Comparison of ENCODE assay signal across 8 cellular contexts in genomic region chr10:43348511-43349312, GRCh38. TPM values are rescaled to one million over a fixed set of nuclear protein-coding genes. Genes with fewer than 3 reads are reported as not detected.
DNase-seq lines count a peak whose midpoint lies in the region; ATAC-seq, FAIRE-seq and TF ChIP-seq lines count a peak whose summit lies in the region.

No MANE protein-coding gene starts in this region.

- H3K36me3 ChIP-seq in Caco-2 (ENCODE audit: control insufficient read depth, insufficient read depth, low read length) (no peaks in the 10 kb centered on the region), endothelial cell of umbilical vein (ENCODE audit: control insufficient read depth in 2 of 2, extremely low read depth in 1 of 2, insufficient read depth in 2 of 2, low read length in 2 of 2) (no peaks in the 10 kb centered on the region)

- no peaks in the 10 kb centered on the region for H4K20me1 ChIP-seq in endothelial cell of umbilical vein (replicated peaks; ENCODE audit: control insufficient read depth, extremely low read depth, insufficient read depth, low read length)

- FAIRE-seq in endothelial cell of umbilical vein (lab: Jason Lieb, UNC): peak; percentile 97

- no peak overlapping the region for H3K4me2 ChIP-seq in endothelial cell of umbilical vein (ENCODE audit: insufficient read depth, low read length)

- H3K4me1 ChIP-seq in Caco-2 (peaks cover 11% of the 10 kb centered on the region), endothelial cell of umbilical vein (ENCODE audit: control insufficient read depth, extremely low read depth, insufficient read depth, low read length) (no peaks in the 10 kb centered on the region)

- H3K27me3 ChIP-seq in Caco-2 (replicated peaks; ENCODE audit: control insufficient read depth, insufficient read depth, low read length) (no peaks in the 10 kb centered on the region), endothelial cell of umbilical vein (ENCODE audit: control insufficient read depth in 2 of 2, insufficient read depth in 2 of 2, low read length in 2 of 2) (peaks cover 1 to 7% of the 10 kb centered on the region in 2 experiments)

- no peaks in the 10 kb centered on the region for H3K9me3 Mint-ChIP-seq in Caco-2 (ENCODE audit: unreplicated experiment)

- peak overlapping the region; percentile 1 for H3K27ac Mint-ChIP-seq in Caco-2 (ENCODE audit: unreplicated experiment)

- no peak overlapping the region for H2AFZ ChIP-seq in endothelial cell of umbilical vein (ENCODE audit: low read depth, low read length)

- BruUV-seq in Caco-2 (replicated peaks; lab: Mats Ljungman, UMichigan) (no TSS peak), endothelial cell of umbilical vein (replicated peaks; lab: Mats Ljungman, UMichigan) (no TSS peak)

- H3K4me3 ChIP-seq in Caco-2 (ENCODE audit: low read depth, low read length): no peak overlapping the region
- H3K4me3 ChIP-seq in endothelial cell of umbilical vein (replicated peaks in 1 of 3; ENCODE audit: insufficient read depth in 1 of 3, low read depth in 1 of 3, low read length in 3 of 3): no peak overlapping the region

- ATAC-seq in GM19467 (IDR thresholded peaks at IDR 0.05; ENCODE audit: unreplicated experiment) (peak; percentile 99), HG03565 (IDR thresholded peaks at IDR 0.05; ENCODE audit: unreplicated experiment) (peak; percentile 99)

- TF ChIP-seq CTCF in Caco-2 (IDR thresholded peaks at IDR 0.05; ENCODE audit: insufficient read depth in 1 of 2, low read depth in 1 of 2, low read length in 1 of 2, severe bottlenecking in 1 of 2, unreplicated experiment in 1 of 2) (peak; percentile 99 to 100), endothelial cell of umbilical vein (IDR thresholded peaks at IDR 0.05; ENCODE audit: extremely low read depth in 1 of 2, insufficient read depth in 1 of 2, low read depth in 1 of 2, low read length in 2 of 2) (peak; percentile 94)

- no peaks in the 10 kb centered on the region for H3K27me3 Mint-ChIP-seq in Caco-2 (ENCODE audit: insufficient read depth, unreplicated experiment)

- H3K4me1 Mint-ChIP-seq in Caco-2 (ENCODE audit: low read depth, unreplicated experiment): peaks cover 10% of the 10 kb centered on the region

- H3K9me1 ChIP-seq in endothelial cell of umbilical vein (replicated peaks; ENCODE audit: control insufficient read depth, extremely low read depth, insufficient read depth, low read length): no peaks in the 10 kb centered on the region

- intact Hi-C loops in Caco-2 (cut with micrococcal nuclease; ENCODE audit: unreplicated experiment): loop anchor here (1.0 to 2.0 kb wide), 6 partner anchors 31 to 178 kb away; no protein-coding TSS in a partner anchor
- intact Hi-C loops in endothelial cell of umbilical vein (cut with micrococcal nuclease): loop anchor here (1.0 kb wide), 3 partner anchors 55 to 143 kb away; no protein-coding TSS in a partner anchor

- H3K4me3 Mint-ChIP-seq in Caco-2 (ENCODE audit: unreplicated experiment): no peak overlapping the region

- no peaks in the 10 kb centered on the region for H3K9me3 ChIP-seq in Caco-2
- H3K9me3 ChIP-seq in endothelial cell of umbilical vein (replicated peaks; ENCODE audit: control insufficient read depth, insufficient read depth, low read length): no peaks in the 10 kb centered on the region

- POLR2A ChIA-PET in Caco-2 (lab: Charles Lee): no interaction called here
- POLR2A ChIA-PET in endothelial cell of umbilical vein (lab: Charles Lee): no interaction called here

- dilution Hi-C loops in endothelial cell of umbilical vein (cut with MboI; ENCODE audit: extremely low pct_ligation_motif_present, low sequenced_read_pairs): no loop called here

- H3K27ac ChIP-seq in endothelial cell of umbilical vein (ENCODE audit: insufficient read depth, low read depth, low read length): no peak overlapping the region

- peak; percentile 91 to 95 for DNase-seq in Caco-2
- peak; percentile 91 for DNase-seq in NOMO-1 (lab: John Stamatoyannopoulos, UW; ENCODE audit: unreplicated experiment in 2 of 2)
- peak; percentile 57 to 70 (median 66) for DNase-seq in activated CD8-positive, alpha-beta memory T cell treated with anti-CD3 and anti-CD28 coated beads for 48 hours (ENCODE audit: low read depth in 2 of 3, low spot score in 2 of 3)
- peak; percentile 67 for DNase-seq in endothelial cell of umbilical vein (ENCODE audit: low read depth, low spot score)
- DNase-seq in myocyte (ENCODE audit: low read depth): peak; percentile 83
- peak; percentile 74 for DNase-seq in stimulated activated CD8-positive, alpha-beta memory T cell treated with anti-CD3 and anti-CD28 coated beads, Interleukin-7, amount 100 ng/mL, for 24 hours (ENCODE audit: low read depth)

- no peak for TF ChIP-seq POLR2A in endothelial cell of umbilical vein (IDR thresholded peaks at IDR 0.05; ENCODE audit: low read depth, low read length)

- H3K36me3 Mint-ChIP-seq in Caco-2 (ENCODE audit: insufficient read depth, unreplicated experiment): no peaks in the 10 kb centered on the region

- no peak overlapping the region for H3K9ac ChIP-seq in endothelial cell of umbilical vein (replicated peaks; ENCODE audit: extremely low read depth, insufficient read depth, low read length)

- no peaks in the 10 kb centered on the region for H3K79me2 ChIP-seq in endothelial cell of umbilical vein (ENCODE audit: control insufficient read depth, insufficient read depth, low read length)

- CTCF ChIA-PET in Caco-2 (lab: Charles Lee): interaction anchor here (0.6 to 2.9 kb wide), 5 partner anchors 44 to 83 kb away, joined by 3 to 42 read pairs (median 6); partner anchors contain the start of gene RASGEF1A
- CTCF ChIA-PET in endothelial cell of umbilical vein (lab: Charles Lee): interaction anchor here (0.6 to 4.5 kb wide), 10 partner anchors 9 to 145 kb away, joined by 3 to 66 read pairs (median 4); no protein-coding TSS in a partner anchor

TF ChIP-seq in endothelial cell of umbilical vein, 7 proteins besides CTCF, POLR2A, EP300 and RAD21:
- no peak for TF ChIP-seq MAX (IDR thresholded peaks at IDR 0.05; ENCODE audit: insufficient read depth, insufficient read length)
- no peak for TF ChIP-seq FOS (IDR thresholded peaks at IDR 0.05; ENCODE audit: borderline replicate concordance, insufficient read depth, low read length)
- TF ChIP-seq MYC (IDR thresholded peaks at IDR 0.05; ENCODE audit: low read depth, low read length): no peak
- no peak for TF ChIP-seq POLR2AphosphoS5 (IDR thresholded peaks at IDR 0.05; ENCODE audit: insufficient read depth, low read depth, low read length)
- TF ChIP-seq GATA2 (IDR thresholded peaks at IDR 0.05; ENCODE audit: insufficient read depth, insufficient read length, low read depth, low read length): no peak
- no peak for TF ChIP-seq JUN (IDR thresholded peaks at IDR 0.05; ENCODE audit: borderline replicate concordance, insufficient read depth, insufficient read length, low read depth)
- TF ChIP-seq EZH2 (IDR thresholded peaks at IDR 0.05; ENCODE audit: borderline replicate concordance, low read depth, low read length, severe bottlenecking): no peak

RNA-seq across cellular contexts. Expression of gene FXYD4, which starts 22.7 kb away (rescaled TPM):
- not detected in 2 replicates for total RNA-seq in Caco-2 (2022)
- total RNA-seq in endothelial cell of umbilical vein: not detected in 2 replicates
- polyA plus RNA-seq in endothelial cell of umbilical vein: not detected in 2 replicates
- polyA plus RNA-seq in endothelial cell of umbilical vein (2011; cell fraction: cytosol; rRNA removed): not detected in 2 replicates
- not detected in 2 replicates for polyA plus RNA-seq in endothelial cell of umbilical vein (2011; cell fraction: nucleus; rRNA removed)
- polyA plus RNA-seq in endothelial cell of umbilical vein (2012): not detected in 2 replicates
- polyA minus RNA-seq in endothelial cell of umbilical vein: not detected in 2 replicates
- polyA minus RNA-seq in endothelial cell of umbilical vein (2011; cell fraction: cytosol; rRNA and poly(A)+ RNA removed): not detected
- not detected in 2 replicates for polyA minus RNA-seq in endothelial cell of umbilical vein (2011; cell fraction: nucleus; rRNA and poly(A)+ RNA removed)
- 1.8 and 6.1 TPM in 2 replicates for total RNA-seq in myocyte
- polyA plus RNA-seq in myocyte (2012): 2.9 TPM
